ENCODE assay signal across 12 cellular contexts in the genomic region with DNA sequence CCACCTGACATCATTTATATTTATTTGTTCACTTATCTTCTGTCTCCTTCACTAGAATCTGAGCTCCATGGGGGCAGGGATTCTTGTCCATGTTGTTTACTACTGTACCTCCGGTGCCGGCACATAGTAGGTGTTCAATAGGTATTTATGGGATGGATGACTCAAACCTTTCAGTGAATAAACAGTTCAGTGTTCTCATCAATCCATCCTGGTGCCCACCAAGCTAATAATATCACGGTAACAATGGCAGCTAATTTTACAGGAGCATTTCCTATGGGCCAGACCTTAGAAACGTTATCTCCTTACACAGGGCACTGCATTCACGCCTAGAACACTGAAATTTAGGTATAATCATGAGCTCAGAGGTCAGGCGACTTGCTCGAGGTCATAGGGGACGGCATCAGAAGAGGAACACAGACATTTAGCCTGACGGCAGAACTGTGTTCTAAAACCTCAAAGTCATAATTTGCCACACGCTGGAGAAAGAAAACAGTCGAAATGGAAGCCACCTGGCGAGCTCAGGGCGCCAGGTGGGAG. TPM values are rescaled to one million over a fixed set of nuclear protein-coding genes. Genes with fewer than 3 reads are reported as not detected.
DNase-seq lines count a peak whose midpoint lies in the region; ATAC-seq lines count a peak whose summit lies in the region.
"Had no signal": no experiment of that assay in that cellular context is flagged by ENCODE, and none has a peak within 500 bp of the region (broad histone marks: within the 10 kb centered on the region; RNA-seq: fewer than 3 reads in every experiment).

No MANE protein-coding gene starts in this region.

- H3K9me3 ChIP-seq in CD4-positive, alpha-beta memory T cell (ENCODE audit: control insufficient read depth in 1 of 2, low read length in 2 of 2) = no peaks in the 10 kb centered on the region
- H3K9me3 ChIP-seq in HAP-1 = no peaks in the 10 kb centered on the region
- no peaks in the 10 kb centered on the region for H3K9me3 ChIP-seq in naive thymus-derived CD4-positive, alpha-beta T cell (ENCODE audit: control insufficient read depth in 2 of 3, low read length in 3 of 3)
- H3K9me3 ChIP-seq: vagina had no signal

- ATAC-seq in activated naive CD8-positive, alpha-beta T cell treated with anti-CD3 and anti-CD28 coated beads, Interleukin-2, amount 50 U/mL, for 24 hours = no peak
- no peak for ATAC-seq in naive thymus-derived CD4-positive, alpha-beta T cell

- H3K4me3 Mint-ChIP-seq in CD4-positive, alpha-beta memory T cell = peak overlapping the region in 7 of 8 donors; percentile 54 to 82 (median 69)
- H3K4me3 Mint-ChIP-seq in activated naive CD8-positive, alpha-beta T cell treated with anti-CD3 and anti-CD28 coated beads, Interleukin-2, amount 50 U/mL, for 24 hours = peak overlapping the region; percentile 35
- peak overlapping the region in 9 of 10 donors; percentile 36 to 69 (median 50) for H3K4me3 Mint-ChIP-seq in naive thymus-derived CD4-positive, alpha-beta T cell

- POLR2A ChIA-PET in CD4-positive, alpha-beta memory T cell (lab: Charles Lee; ENCODE audit: partially characterized antibody) = interaction anchor here (1.2 to 1.3 kb wide), 3 partner anchors 9 to 29 kb away, joined by 3 to 6 read pairs (median 4); a partner anchor contains a TSS
- POLR2A ChIA-PET in naive thymus-derived CD4-positive, alpha-beta T cell (lab: Charles Lee) = interaction anchor here (0.6 kb wide), 1 partner anchor 33 kb away, joined by 3 read pairs; no protein-coding TSS in a partner anchor

- H3K27ac Mint-ChIP-seq in CD4-positive, alpha-beta memory T cell = no peak overlapping the region
- H3K27ac Mint-ChIP-seq in activated naive CD8-positive, alpha-beta T cell treated with anti-CD3 and anti-CD28 coated beads, Interleukin-2, amount 50 U/mL, for 24 hours = no peak overlapping the region
- no peak overlapping the region for H3K27ac Mint-ChIP-seq in naive thymus-derived CD4-positive, alpha-beta T cell

- no peak overlapping the region for H3K27ac ChIP-seq in CD4-positive, alpha-beta memory T cell (ENCODE audit: low read depth, low read length)
- no peak overlapping the region for H3K27ac ChIP-seq in naive thymus-derived CD4-positive, alpha-beta T cell (ENCODE audit: low read depth, low read length)
- H3K27ac ChIP-seq: vagina had no signal

- no peaks in the 10 kb centered on the region for H3K36me3 Mint-ChIP-seq in CD4-positive, alpha-beta memory T cell
- no peaks in the 10 kb centered on the region for H3K36me3 Mint-ChIP-seq in activated naive CD8-positive, alpha-beta T cell treated with anti-CD3 and anti-CD28 coated beads, Interleukin-2, amount 50 U/mL, for 24 hours (ENCODE audit: low read depth)
- peaks cover 0 to 2% (median 0%) of the 10 kb centered on the region in 5 donors for H3K36me3 Mint-ChIP-seq in naive thymus-derived CD4-positive, alpha-beta T cell

- H3K4me1 Mint-ChIP-seq in CD4-positive, alpha-beta memory T cell = peaks cover 15 to 31% (median 25%) of the 10 kb centered on the region in 4 donors
- peaks cover 24% of the 10 kb centered on the region for H3K4me1 Mint-ChIP-seq in activated naive CD8-positive, alpha-beta T cell treated with anti-CD3 and anti-CD28 coated beads, Interleukin-2, amount 50 U/mL, for 24 hours
- peaks cover 19 to 33% (median 23%) of the 10 kb centered on the region in 7 donors for H3K4me1 Mint-ChIP-seq in naive thymus-derived CD4-positive, alpha-beta T cell

- no peak for DNase-seq in CD4-positive, alpha-beta memory T cell
- DNase-seq in HAP-1 (ENCODE audit: low spot score in 2 of 2) = no peak
- DNase-seq in activated naive CD8-positive, alpha-beta T cell treated with anti-CD3 and anti-CD28 coated beads, Interleukin-2, amount 50 U/mL, for 24 hours = no peak
- DNase-seq in naive thymus-derived CD4-positive, alpha-beta T cell = no peak
- no peak for DNase-seq in AML-193 (lab: John Stamatoyannopoulos, UW)
- DNase-seq in stimulated activated naive CD4-positive, alpha-beta T cell treated with Interleukin-2 at 50 U/mL for 16 hours (lab: John Stamatoyannopoulos, UW) = no peak
- DNase-seq in COR-L47 (lab: John Stamatoyannopoulos, UW) = no peak
- DNase-seq: activated CD4-positive, alpha-beta T cell treated with anti-CD3 and anti-CD28 coated beads for 48 hours; NCI-H2081 treated with DMSO at 0.1 percent for 48 hours; SIG-M5 had no signal

- H3K27me3 ChIP-seq in CD4-positive, alpha-beta memory T cell (ENCODE audit: insufficient read depth, low read length) = no peaks in the 10 kb centered on the region
- peaks cover 3% of the 10 kb centered on the region; the same call in 1 of the 2 replicates for H3K27me3 ChIP-seq in HAP-1 (ENCODE audit: low read depth)
- peaks cover 0 to 4% of the 10 kb centered on the region in 2 donors for H3K27me3 ChIP-seq in naive thymus-derived CD4-positive, alpha-beta T cell (ENCODE audit: control insufficient read depth in 2 of 2, insufficient read depth in 2 of 2, low read length in 2 of 2)

- peaks cover 0 to 2% (median 0%) of the 10 kb centered on the region in 8 donors for H3K9me3 Mint-ChIP-seq in CD4-positive, alpha-beta memory T cell
- H3K9me3 Mint-ChIP-seq in activated naive CD8-positive, alpha-beta T cell treated with anti-CD3 and anti-CD28 coated beads, Interleukin-2, amount 50 U/mL, for 24 hours = no peaks in the 10 kb centered on the region
- peaks cover 0 to 1% (median 0%) of the 10 kb centered on the region in 11 donors for H3K9me3 Mint-ChIP-seq in naive thymus-derived CD4-positive, alpha-beta T cell

- no peaks in the 10 kb centered on the region for H3K36me3 ChIP-seq in CD4-positive, alpha-beta memory T cell (ENCODE audit: insufficient read depth, low read length)
- H3K36me3 ChIP-seq in HAP-1 (replicated peaks) = no peaks in the 10 kb centered on the region
- no peaks in the 10 kb centered on the region for H3K36me3 ChIP-seq in naive thymus-derived CD4-positive, alpha-beta T cell (ENCODE audit: control insufficient read depth in 2 of 3, insufficient read depth in 3 of 3, low read length in 3 of 3)
- H3K36me3 ChIP-seq: vagina had no signal

- H3K4me1 ChIP-seq in CD4-positive, alpha-beta memory T cell (ENCODE audit: insufficient read depth, low read length) = peaks cover 27% of the 10 kb centered on the region
- H3K4me1 ChIP-seq in HAP-1 = peaks cover 21% of the 10 kb centered on the region
- H3K4me1 ChIP-seq in naive thymus-derived CD4-positive, alpha-beta T cell (ENCODE audit: control insufficient read depth in 2 of 2, insufficient read depth in 2 of 2, low read length in 2 of 2) = peaks cover 11 to 24% of the 10 kb centered on the region in 2 donors

- in situ Hi-C loops in HAP-1 (cut with MboI; ENCODE audit: low sequenced_read_pairs) = no loop called here

- H3K27me3 Mint-ChIP-seq in CD4-positive, alpha-beta memory T cell = peaks cover 30 to 34% of the 10 kb centered on the region in 2 donors
- H3K27me3 Mint-ChIP-seq in activated naive CD8-positive, alpha-beta T cell treated with anti-CD3 and anti-CD28 coated beads, Interleukin-2, amount 50 U/mL, for 24 hours = peaks cover 42% of the 10 kb centered on the region
- peaks cover 41 to 71% (median 45%) of the 10 kb centered on the region in 5 donors for H3K27me3 Mint-ChIP-seq in naive thymus-derived CD4-positive, alpha-beta T cell

- CTCF ChIA-PET in CD4-positive, alpha-beta memory T cell (lab: Charles Lee; ENCODE audit: partially characterized antibody) = interaction anchor here (1.1 to 1.5 kb wide), 2 partner anchors 21 to 37 kb away, joined by 3 to 5 read pairs; a partner anchor contains a TSS
- CTCF ChIA-PET in naive thymus-derived CD4-positive, alpha-beta T cell (lab: Charles Lee) = interaction anchor here (0.8 to 1.3 kb wide), 2 partner anchors 29 to 653 kb away, joined by 3 to 4 read pairs; no protein-coding TSS in a partner anchor

- intact Hi-C loops in CD4-positive, alpha-beta memory T cell (cut with micrococcal nuclease) = no loop called here
- intact Hi-C loops in naive thymus-derived CD4-positive, alpha-beta T cell (cut with micrococcal nuclease) = no loop called here

- no peak overlapping the region for H3K4me3 ChIP-seq in CD4-positive, alpha-beta memory T cell (ENCODE audit: low read length in 2 of 2)
- peak overlapping the region; percentile 47 for H3K4me3 ChIP-seq in HAP-1
- H3K4me3 ChIP-seq in naive thymus-derived CD4-positive, alpha-beta T cell (ENCODE audit: low read length) = no peak overlapping the region

RNA-seq across cellular contexts. Expression of a gene that starts 1.3 kb away (rescaled TPM):
- total RNA-seq in CD4-positive, alpha-beta memory T cell = under 1 TPM; 0.17 to 0.23 TPM
- under 1 TPM in 1 of 2 donors, not detected in 1; 0.07 TPM for polyA plus RNA-seq in CD4-positive, alpha-beta memory T cell
- 1 to 10 TPM in 1 of 5 experiments, under 1 TPM in 4; 0.07 to 1.6 (median 0.21) TPM for total RNA-seq in naive thymus-derived CD4-positive, alpha-beta T cell
- polyA plus RNA-seq in naive thymus-derived CD4-positive, alpha-beta T cell = under 1 TPM; 0.03 to 0.09 TPM
- total RNA-seq: vagina had no signal

RNA-seq across cellular contexts. Expression of a gene that starts 9.3 kb away (rescaled TPM):
- 10 to 100 TPM; 20.7 to 22.7 TPM for total RNA-seq in CD4-positive, alpha-beta memory T cell
- 10 to 100 TPM; 51.5 to 55.1 TPM for polyA plus RNA-seq in CD4-positive, alpha-beta memory T cell
- total RNA-seq in naive thymus-derived CD4-positive, alpha-beta T cell = 10 to 100 TPM; 17.1 to 53.3 (median 27.2) TPM
- polyA plus RNA-seq in naive thymus-derived CD4-positive, alpha-beta T cell = 10 to 100 TPM; 38.0 to 53.0 TPM

RNA-seq across cellular contexts. Expression of a gene that starts 26.2 kb away (rescaled TPM):
- total RNA-seq in CD4-positive, alpha-beta memory T cell = 1 to 10 TPM; 3.2 to 4.3 TPM
- polyA plus RNA-seq in CD4-positive, alpha-beta memory T cell = 10 to 100 TPM in 1 of 2 donors, 1 to 10 TPM in 1; 9.0 to 12.1 TPM
- 10 to 100 TPM in 1 of 5 experiments, 1 to 10 TPM in 4; 3.2 to 31.0 (median 4.1) TPM for total RNA-seq in naive thymus-derived CD4-positive, alpha-beta T cell
- 1 to 10 TPM; 7.8 to 8.9 TPM for polyA plus RNA-seq in naive thymus-derived CD4-positive, alpha-beta T cell
- total RNA-seq: G401 had no signal

RNA-seq across cellular contexts. Expression of a gene that starts 35.5 kb away (rescaled TPM):
- 10 to 100 TPM; 56.7 to 56.9 TPM for total RNA-seq in CD4-positive, alpha-beta memory T cell
- polyA plus RNA-seq in CD4-positive, alpha-beta memory T cell = 10 to 100 TPM in 1 of 2 donors, 1 to 10 TPM in 1; 10.0 to 11.0 TPM
- total RNA-seq in naive thymus-derived CD4-positive, alpha-beta T cell = 10 to 100 TPM; 35.2 to 67.1 (median 44.8) TPM
- 10 to 100 TPM; 11.3 to 14.3 TPM for polyA plus RNA-seq in naive thymus-derived CD4-positive, alpha-beta T cell

RNA-seq across cellular contexts. Expression of a gene that starts 36.0 kb away (rescaled TPM):
- 1 to 10 TPM; 4.4 to 5.1 TPM for total RNA-seq in CD4-positive, alpha-beta memory T cell
- 1 to 10 TPM; 4.1 to 7.5 TPM for polyA plus RNA-seq in CD4-positive, alpha-beta memory T cell
- 1 to 10 TPM in 4 of 5 experiments, under 1 TPM in 1; 0.97 to 4.1 (median 3.7) TPM for total RNA-seq in naive thymus-derived CD4-positive, alpha-beta T cell
- polyA plus RNA-seq in naive thymus-derived CD4-positive, alpha-beta T cell = 1 to 10 TPM; 6.1 to 7.8 TPM
